31 cellular contexts compared by ENCODE assay signal in genomic region chr17:72940511-72940910, GRCh38.
"Had no signal": no experiment of that assay in that cellular context is flagged by ENCODE, and none has a peak within 500 bp of the region (broad histone marks: within the 10 kb centered on the region; RNA-seq: fewer than 3 reads in every experiment).

No MANE protein-coding gene starts in this region.

- H3K9me3 ChIP-seq: colonic mucosa, esophagus squamous epithelium, heart right ventricle, lower lobe of right lung, mucosa of descending colon, ovary, psoas muscle, sigmoid colon, stomach, tibial artery, upper lobe of left lung had no signal

- H3K36me3 ChIP-seq: colonic mucosa, heart right ventricle, lower lobe of right lung, ovary had no signal

- H3K4me3 Mint-ChIP-seq: dendritic cell treated with granulocyte-macrophage colony-stimulating factor and Interleukin-4, amounts not matched to agents 40 ng/mL and 50 ng/mL, for 4 days; immature natural killer cell; naive thymus-derived CD4-positive, alpha-beta T cell; nephron progenitor cell; stimulated activated effector memory CD8-positive, alpha-beta T cell treated with anti-CD3 and anti-CD28 coated beads, Interleukin-12 subunit alpha, Interleukin-12 subunit beta, amount 100 ng/mL, for 72 hours had no signal

- H3K4me1 ChIP-seq: colonic mucosa, esophagus squamous epithelium, heart right ventricle, lower lobe of right lung, psoas muscle, sigmoid colon, stomach, tibial artery, upper lobe of left lung had no signal

- H3K9me3 Mint-ChIP-seq: dendritic cell treated with granulocyte-macrophage colony-stimulating factor and Interleukin-4, amounts not matched to agents 40 ng/mL and 50 ng/mL, for 4 days; naive thymus-derived CD4-positive, alpha-beta T cell; nephron progenitor cell; stimulated activated effector memory CD8-positive, alpha-beta T cell treated with anti-CD3 and anti-CD28 coated beads, Interleukin-12 subunit alpha, Interleukin-12 subunit beta, amount 100 ng/mL, for 72 hours had no signal

- H3K27ac Mint-ChIP-seq: dendritic cell treated with granulocyte-macrophage colony-stimulating factor and Interleukin-4, amounts not matched to agents 40 ng/mL and 50 ng/mL, for 4 days; immature natural killer cell; naive thymus-derived CD4-positive, alpha-beta T cell; nephron progenitor cell; stimulated activated effector memory CD8-positive, alpha-beta T cell treated with anti-CD3 and anti-CD28 coated beads, Interleukin-12 subunit alpha, Interleukin-12 subunit beta, amount 100 ng/mL, for 72 hours had no signal

- ATAC-seq: heart right ventricle; left colon; left ventricle myocardium superior; lower lobe of right lung; mucosa of descending colon; naive thymus-derived CD4-positive, alpha-beta T cell; psoas muscle; stimulated activated effector memory CD8-positive, alpha-beta T cell treated with anti-CD3 and anti-CD28 coated beads, Interleukin-12 subunit alpha, Interleukin-12 subunit beta, amount 100 ng/mL, for 72 hours had no signal

- H3K27ac ChIP-seq: colonic mucosa, esophagus squamous epithelium, heart right ventricle, lower lobe of right lung, ovary, psoas muscle, sigmoid colon, stomach, tibial artery, upper lobe of left lung had no signal

- DNase-seq: colonic mucosa; effector memory CD4-positive, alpha-beta T cell; erythroblast; esophagus squamous epithelium; foreskin melanocyte; glutamatergic neuron; heart right ventricle; hippocampal formation; immature natural killer cell; islet precursor cell; kidney glomerular epithelial cell; left colon; left ventricle myocardium superior; lower lobe of right lung; mucosa of descending colon; naive thymus-derived CD4-positive, alpha-beta T cell; nephron progenitor cell; occipital lobe; ovary; posterior cingulate gyrus; psoas muscle; right cardiac atrium; sigmoid colon; stimulated activated CD4-positive, alpha-beta T cell treated with anti-CD3 and anti-CD28 coated beads, Interleukin-2, amount 100 ng/mL, for 24 hours; stimulated activated CD4-positive, alpha-beta T cell treated with anti-CD3 and anti-CD28 coated beads, Interleukin-4, amount 100 ng/mL, for 24 hours; stimulated activated naive CD4-positive, alpha-beta T cell treated with Interleukin-2 at 50 U/mL for 16 hours; stomach; tibial artery; upper lobe of left lung had no signal

- H3K36me3 Mint-ChIP-seq: stimulated activated effector memory CD8-positive, alpha-beta T cell treated with anti-CD3 and anti-CD28 coated beads, Interleukin-12 subunit alpha, Interleukin-12 subunit beta, amount 100 ng/mL, for 72 hours had no signal

- H3K4me3 ChIP-seq: colonic mucosa, esophagus squamous epithelium, heart right ventricle, lower lobe of right lung, mucosa of descending colon, ovary, psoas muscle, sigmoid colon, stomach, tibial artery, upper lobe of left lung had no signal

- H3K4me1 Mint-ChIP-seq: immature natural killer cell; naive thymus-derived CD4-positive, alpha-beta T cell; stimulated activated effector memory CD8-positive, alpha-beta T cell treated with anti-CD3 and anti-CD28 coated beads, Interleukin-12 subunit alpha, Interleukin-12 subunit beta, amount 100 ng/mL, for 72 hours had no signal

- H3K27me3 Mint-ChIP-seq: dendritic cell treated with granulocyte-macrophage colony-stimulating factor and Interleukin-4, amounts not matched to agents 40 ng/mL and 50 ng/mL, for 4 days; naive thymus-derived CD4-positive, alpha-beta T cell had no signal

- H3K27me3 ChIP-seq: colonic mucosa, esophagus squamous epithelium, heart right ventricle, ovary, sigmoid colon, stomach, tibial artery, upper lobe of left lung had no signal
